Comparison of ENCODE assay signal across 1 cellular context in the genomic region with DNA sequence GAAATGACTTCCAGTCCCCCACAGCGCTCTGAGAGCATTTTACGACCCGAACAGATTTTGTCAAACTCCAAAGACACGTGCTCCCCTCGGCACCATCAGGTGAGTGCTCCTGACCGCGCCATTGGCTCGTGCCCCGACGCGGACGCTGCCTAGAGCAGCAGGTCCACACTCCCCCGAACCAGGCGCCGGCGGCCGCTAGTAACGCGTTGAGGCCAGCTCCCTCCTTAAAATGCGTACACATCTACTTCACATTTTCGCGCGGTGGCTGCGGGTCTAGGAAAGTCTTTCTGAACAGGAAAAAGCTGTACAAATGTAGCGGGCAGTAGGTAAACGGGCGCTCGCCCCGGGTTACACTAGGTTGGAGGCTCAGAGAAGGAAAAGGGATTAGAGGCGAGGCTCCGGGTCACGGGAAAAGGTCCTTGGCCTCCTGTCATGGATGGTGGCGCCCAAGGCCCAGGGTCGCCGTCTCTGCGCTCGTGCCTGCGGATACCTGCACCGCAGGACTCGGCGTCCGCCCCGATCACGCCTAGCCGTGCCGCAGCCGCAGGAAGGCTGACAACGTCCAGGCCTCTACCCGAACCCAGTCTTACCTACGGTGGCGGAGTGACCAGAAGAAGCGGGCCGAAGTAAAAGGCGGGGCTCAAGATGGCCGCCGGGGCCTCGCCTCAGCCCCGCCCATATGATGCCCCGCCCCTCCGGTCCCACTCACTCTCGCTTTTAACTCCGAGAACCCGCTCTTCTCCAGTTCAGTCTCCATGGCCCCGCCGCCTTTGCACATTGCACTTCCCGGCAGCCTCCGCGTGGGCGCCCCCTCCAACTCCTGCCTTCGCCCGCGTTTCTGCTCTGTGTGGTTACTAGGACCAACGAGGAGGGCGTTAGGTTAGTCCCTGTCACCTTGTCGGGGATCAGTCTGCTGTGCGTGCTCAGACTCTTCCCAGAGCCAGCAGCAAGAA.
TF ChIP-seq lines count a peak whose summit lies in the region.

A gene with protein sequence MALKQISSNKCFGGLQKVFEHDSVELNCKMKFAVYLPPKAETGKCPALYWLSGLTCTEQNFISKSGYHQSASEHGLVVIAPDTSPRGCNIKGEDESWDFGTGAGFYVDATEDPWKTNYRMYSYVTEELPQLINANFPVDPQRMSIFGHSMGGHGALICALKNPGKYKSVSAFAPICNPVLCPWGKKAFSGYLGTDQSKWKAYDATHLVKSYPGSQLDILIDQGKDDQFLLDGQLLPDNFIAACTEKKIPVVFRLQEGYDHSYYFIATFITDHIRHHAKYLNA (minus strand): TSS at position 647 of the 953 bp plus-strand sequence. CDS start 5,748 bp downstream, outside the sequence.

TF ChIP-seq in HepG2, 621 proteins besides CTCF, POLR2A, EP300 and RAD21 (continued from another document and continues in another):
- TF ChIP-seq, protein P1, sequence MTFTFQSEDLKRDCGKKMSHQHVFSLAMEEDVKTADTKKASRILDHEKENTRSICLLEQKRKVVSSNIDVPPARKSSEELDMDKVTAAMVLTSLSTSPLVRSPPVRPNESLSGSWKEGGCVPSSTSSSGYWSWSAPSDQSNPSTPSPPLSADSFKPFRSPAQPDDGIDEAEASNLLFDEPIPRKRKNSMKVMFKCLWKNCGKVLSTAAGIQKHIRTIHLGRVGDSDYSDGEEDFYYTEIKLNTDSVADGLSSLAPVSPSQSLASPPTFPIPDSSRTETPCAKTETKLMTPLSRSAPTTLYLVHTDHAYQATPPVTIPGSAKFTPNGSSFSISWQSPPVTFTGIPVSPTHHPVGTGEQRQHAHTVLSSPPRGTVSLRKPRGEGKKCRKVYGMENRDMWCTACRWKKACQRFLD (CRISPR knock-in tag; IDR thresholded peaks at IDR 0.05; ENCODE audit: borderline replicate concordance): 0 out of 2 replicates have a peak, but pooled peaks have one; percentile 50
- TF ChIP-seq ZNF644 (CRISPR knock-in tag; IDR thresholded peaks at IDR 0.05; ENCODE audit: low read depth): no peak
- TF ChIP-seq TRIM24 (CRISPR knock-in tag; IDR thresholded peaks at IDR 0.05): no peak
- peak; percentile 58; the same call in 1 of the 2 replicates for TF ChIP-seq TGIF2 (CRISPR knock-in tag; IDR thresholded peaks at IDR 0.05)
- TF ChIP-seq, protein P2, sequence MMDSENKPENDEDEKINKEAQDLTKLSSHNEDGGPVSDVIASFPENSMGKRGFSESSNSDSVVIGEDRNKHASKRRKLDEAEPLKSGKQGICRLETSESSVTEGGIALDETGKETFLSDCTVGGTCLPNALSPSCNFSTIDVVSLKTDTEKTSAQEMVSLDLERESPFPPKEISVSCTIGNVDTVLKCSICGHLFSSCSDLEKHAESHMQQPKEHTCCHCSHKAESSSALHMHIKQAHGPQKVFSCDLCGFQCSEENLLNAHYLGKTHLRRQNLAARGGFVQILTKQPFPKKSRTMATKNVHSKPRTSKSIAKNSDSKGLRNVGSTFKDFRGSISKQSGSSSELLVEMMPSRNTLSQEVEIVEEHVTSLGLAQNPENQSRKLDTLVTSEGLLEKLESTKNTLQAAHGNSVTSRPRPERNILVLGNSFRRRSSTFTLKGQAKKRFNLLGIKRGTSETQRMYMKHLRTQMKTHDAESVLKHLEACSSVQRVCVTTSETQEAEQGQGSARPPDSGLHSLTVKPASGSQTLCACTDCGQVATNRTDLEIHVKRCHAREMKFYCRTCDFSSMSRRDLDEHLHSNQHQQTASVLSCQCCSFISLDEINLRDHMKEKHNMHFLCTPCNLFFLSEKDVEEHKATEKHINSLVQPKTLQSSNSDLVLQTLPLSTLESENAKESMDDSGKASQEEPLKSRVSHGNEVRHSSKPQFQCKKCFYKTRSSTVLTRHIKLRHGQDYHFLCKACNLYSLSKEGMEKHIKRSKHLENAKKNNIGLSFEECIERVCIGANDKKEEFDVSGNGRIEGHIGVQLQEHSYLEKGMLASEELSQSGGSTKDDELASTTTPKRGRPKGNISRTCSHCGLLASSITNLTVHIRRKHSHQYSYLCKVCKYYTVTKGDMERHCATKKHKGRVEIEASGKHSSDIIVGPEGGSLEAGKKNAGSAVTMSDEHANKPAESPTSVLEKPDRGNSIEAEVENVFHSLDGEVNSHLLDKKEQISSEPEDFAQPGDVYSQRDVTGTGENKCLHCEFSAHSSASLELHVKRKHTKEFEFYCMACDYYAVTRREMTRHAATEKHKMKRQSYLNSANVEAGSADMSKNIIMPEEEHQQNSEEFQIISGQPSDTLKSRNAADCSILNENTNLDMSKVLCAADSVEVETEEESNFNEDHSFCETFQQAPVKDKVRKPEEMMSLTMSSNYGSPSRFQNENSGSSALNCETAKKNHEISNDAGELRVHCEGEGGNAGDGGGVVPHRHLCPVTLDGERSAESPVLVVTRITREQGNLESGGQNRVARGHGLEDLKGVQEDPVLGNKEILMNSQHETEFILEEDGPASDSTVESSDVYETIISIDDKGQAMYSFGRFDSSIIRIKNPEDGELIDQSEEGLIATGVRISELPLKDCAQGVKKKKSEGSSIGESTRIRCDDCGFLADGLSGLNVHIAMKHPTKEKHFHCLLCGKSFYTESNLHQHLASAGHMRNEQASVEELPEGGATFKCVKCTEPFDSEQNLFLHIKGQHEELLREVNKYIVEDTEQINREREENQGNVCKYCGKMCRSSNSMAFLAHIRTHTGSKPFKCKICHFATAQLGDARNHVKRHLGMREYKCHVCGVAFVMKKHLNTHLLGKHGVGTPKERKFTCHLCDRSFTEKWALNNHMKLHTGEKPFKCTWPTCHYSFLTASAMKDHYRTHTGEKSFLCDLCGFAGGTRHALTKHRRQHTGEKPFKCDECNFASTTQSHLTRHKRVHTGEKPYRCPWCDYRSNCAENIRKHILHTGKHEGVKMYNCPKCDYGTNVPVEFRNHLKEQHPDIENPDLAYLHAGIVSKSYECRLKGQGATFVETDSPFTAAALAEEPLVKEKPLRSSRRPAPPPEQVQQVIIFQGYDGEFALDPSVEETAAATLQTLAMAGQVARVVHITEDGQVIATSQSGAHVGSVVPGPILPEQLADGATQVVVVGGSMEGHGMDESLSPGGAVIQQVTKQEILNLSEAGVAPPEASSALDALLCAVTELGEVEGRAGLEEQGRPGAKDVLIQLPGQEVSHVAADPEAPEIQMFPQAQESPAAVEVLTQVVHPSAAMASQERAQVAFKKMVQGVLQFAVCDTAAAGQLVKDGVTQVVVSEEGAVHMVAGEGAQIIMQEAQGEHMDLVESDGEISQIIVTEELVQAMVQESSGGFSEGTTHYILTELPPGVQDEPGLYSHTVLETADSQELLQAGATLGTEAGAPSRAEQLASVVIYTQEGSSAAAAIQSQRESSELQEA (CRISPR knock-in tag; IDR thresholded peaks at IDR 0.05; ENCODE audit: not compliant biosample characterization): peak; percentile 74
- TF ChIP-seq MAZ (IDR thresholded peaks at IDR 0.05; ENCODE audit: borderline replicate concordance, low read depth, low read length): peak; percentile 78
- TF ChIP-seq MAZ (CRISPR knock-in tag; IDR thresholded peaks at IDR 0.05; ENCODE audit: low read depth): no peak; the same call in none of the 2 replicates
- no peak for TF ChIP-seq ETV5 (CRISPR knock-in tag; IDR thresholded peaks at IDR 0.05; ENCODE audit: borderline replicate concordance)
- TF ChIP-seq, protein P3, sequence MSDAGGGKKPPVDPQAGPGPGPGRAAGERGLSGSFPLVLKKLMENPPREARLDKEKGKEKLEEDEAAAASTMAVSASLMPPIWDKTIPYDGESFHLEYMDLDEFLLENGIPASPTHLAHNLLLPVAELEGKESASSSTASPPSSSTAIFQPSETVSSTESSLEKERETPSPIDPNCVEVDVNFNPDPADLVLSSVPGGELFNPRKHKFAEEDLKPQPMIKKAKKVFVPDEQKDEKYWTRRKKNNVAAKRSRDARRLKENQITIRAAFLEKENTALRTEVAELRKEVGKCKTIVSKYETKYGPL (CRISPR knock-in tag; IDR thresholded peaks at IDR 0.05): no peak
- no peak for TF ChIP-seq ZNF468 (CRISPR knock-in tag; IDR thresholded peaks at IDR 0.05)
- no peak for TF ChIP-seq ZFP36 (IDR thresholded peaks at IDR 0.05; ENCODE audit: borderline replicate concordance, low read depth, low read length, partially characterized antibody)
- TF ChIP-seq SIN3A (IDR thresholded peaks at IDR 0.05; ENCODE audit: borderline replicate concordance, low read depth, low read length): 0 out of 2 replicates have a peak, but pooled peaks have one; percentile 15
- peak; percentile 83 for TF ChIP-seq RNF2 (conservative IDR thresholded peaks at IDR 0.05; ENCODE audit: low read depth)
- TF ChIP-seq ZNF10 (CRISPR knock-in tag; IDR thresholded peaks at IDR 0.05; ENCODE audit: borderline replicate concordance, low read depth): no peak
- TF ChIP-seq FOXK2 (IDR thresholded peaks at IDR 0.05): no peak
- TF ChIP-seq ZMYM2 (CRISPR knock-in tag; IDR thresholded peaks at IDR 0.05): no peak; the same call in 1 of the 2 replicates
- TF ChIP-seq ZNF563 (CRISPR knock-in tag; IDR thresholded peaks at IDR 0.05): peak; percentile 83; the same call in 1 of the 2 replicates
- peak; percentile 95 for TF ChIP-seq KDM5B (CRISPR knock-in tag; IDR thresholded peaks at IDR 0.05; ENCODE audit: borderline replicate concordance)
- TF ChIP-seq ZSCAN9 (CRISPR knock-in tag; IDR thresholded peaks at IDR 0.05; ENCODE audit: borderline replicate concordance): no peak; the same call in 1 of the 2 replicates
- TF ChIP-seq RFXANK (CRISPR knock-in tag; IDR thresholded peaks at IDR 0.05): no peak
- TF ChIP-seq, protein P4, sequence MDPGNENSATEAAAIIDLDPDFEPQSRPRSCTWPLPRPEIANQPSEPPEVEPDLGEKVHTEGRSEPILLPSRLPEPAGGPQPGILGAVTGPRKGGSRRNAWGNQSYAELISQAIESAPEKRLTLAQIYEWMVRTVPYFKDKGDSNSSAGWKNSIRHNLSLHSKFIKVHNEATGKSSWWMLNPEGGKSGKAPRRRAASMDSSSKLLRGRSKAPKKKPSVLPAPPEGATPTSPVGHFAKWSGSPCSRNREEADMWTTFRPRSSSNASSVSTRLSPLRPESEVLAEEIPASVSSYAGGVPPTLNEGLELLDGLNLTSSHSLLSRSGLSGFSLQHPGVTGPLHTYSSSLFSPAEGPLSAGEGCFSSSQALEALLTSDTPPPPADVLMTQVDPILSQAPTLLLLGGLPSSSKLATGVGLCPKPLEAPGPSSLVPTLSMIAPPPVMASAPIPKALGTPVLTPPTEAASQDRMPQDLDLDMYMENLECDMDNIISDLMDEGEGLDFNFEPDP (CRISPR knock-in tag; conservative IDR thresholded peaks at IDR 0.05): no peak
- no peak for TF ChIP-seq CEBPG (CRISPR knock-in tag; IDR thresholded peaks at IDR 0.05)
- peak; percentile 56 for TF ChIP-seq SAP130 (CRISPR knock-in tag; IDR thresholded peaks at IDR 0.05; ENCODE audit: low read depth)
- no peak for TF ChIP-seq ZNF558 (CRISPR knock-in tag; IDR thresholded peaks at IDR 0.05; ENCODE audit: borderline replicate concordance)
- TF ChIP-seq, protein P5, sequence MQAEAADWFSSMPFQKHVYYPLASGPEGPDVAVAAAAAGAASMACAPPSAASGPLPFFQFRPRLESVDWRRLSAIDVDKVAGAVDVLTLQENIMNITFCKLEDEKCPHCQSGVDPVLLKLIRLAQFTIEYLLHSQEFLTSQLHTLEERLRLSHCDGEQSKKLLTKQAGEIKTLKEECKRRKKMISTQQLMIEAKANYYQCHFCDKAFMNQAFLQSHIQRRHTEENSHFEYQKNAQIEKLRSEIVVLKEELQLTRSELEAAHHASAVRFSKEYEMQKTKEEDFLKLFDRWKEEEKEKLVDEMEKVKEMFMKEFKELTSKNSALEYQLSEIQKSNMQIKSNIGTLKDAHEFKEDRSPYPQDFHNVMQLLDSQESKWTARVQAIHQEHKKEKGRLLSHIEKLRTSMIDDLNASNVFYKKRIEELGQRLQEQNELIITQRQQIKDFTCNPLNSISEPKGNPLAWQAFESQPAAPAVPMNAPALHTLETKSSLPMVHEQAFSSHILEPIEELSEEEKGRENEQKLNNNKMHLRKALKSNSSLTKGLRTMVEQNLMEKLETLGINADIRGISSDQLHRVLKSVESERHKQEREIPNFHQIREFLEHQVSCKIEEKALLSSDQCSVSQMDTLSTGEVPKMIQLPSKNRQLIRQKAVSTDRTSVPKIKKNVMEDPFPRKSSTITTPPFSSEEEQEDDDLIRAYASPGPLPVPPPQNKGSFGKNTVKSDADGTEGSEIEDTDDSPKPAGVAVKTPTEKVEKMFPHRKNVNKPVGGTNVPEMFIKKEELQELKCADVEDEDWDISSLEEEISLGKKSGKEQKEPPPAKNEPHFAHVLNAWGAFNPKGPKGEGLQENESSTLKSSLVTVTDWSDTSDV (CRISPR knock-in tag; IDR thresholded peaks at IDR 0.05): no peak
- peak; percentile 87; the same call in 1 of the 2 replicates for TF ChIP-seq ZNF253 (CRISPR knock-in tag; IDR thresholded peaks at IDR 0.05; ENCODE audit: borderline replicate concordance)
- TF ChIP-seq PRPF4 (IDR thresholded peaks at IDR 0.05; ENCODE audit: low read depth, low read length, poor library complexity, severe bottlenecking): no peak
- TF ChIP-seq RFX5 (IDR thresholded peaks at IDR 0.05; ENCODE audit: low read depth, low read length): peak; percentile 82
- TF ChIP-seq HMG20A (CRISPR knock-in tag; IDR thresholded peaks at IDR 0.05; ENCODE audit: borderline replicate concordance): no peak
- TF ChIP-seq, protein P6, sequence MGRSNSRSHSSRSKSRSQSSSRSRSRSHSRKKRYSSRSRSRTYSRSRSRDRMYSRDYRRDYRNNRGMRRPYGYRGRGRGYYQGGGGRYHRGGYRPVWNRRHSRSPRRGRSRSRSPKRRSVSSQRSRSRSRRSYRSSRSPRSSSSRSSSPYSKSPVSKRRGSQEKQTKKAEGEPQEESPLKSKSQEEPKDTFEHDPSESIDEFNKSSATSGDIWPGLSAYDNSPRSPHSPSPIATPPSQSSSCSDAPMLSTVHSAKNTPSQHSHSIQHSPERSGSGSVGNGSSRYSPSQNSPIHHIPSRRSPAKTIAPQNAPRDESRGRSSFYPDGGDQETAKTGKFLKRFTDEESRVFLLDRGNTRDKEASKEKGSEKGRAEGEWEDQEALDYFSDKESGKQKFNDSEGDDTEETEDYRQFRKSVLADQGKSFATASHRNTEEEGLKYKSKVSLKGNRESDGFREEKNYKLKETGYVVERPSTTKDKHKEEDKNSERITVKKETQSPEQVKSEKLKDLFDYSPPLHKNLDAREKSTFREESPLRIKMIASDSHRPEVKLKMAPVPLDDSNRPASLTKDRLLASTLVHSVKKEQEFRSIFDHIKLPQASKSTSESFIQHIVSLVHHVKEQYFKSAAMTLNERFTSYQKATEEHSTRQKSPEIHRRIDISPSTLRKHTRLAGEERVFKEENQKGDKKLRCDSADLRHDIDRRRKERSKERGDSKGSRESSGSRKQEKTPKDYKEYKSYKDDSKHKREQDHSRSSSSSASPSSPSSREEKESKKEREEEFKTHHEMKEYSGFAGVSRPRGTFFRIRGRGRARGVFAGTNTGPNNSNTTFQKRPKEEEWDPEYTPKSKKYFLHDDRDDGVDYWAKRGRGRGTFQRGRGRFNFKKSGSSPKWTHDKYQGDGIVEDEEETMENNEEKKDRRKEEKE (IDR thresholded peaks at IDR 0.05): no peak
- TF ChIP-seq, protein P7, sequence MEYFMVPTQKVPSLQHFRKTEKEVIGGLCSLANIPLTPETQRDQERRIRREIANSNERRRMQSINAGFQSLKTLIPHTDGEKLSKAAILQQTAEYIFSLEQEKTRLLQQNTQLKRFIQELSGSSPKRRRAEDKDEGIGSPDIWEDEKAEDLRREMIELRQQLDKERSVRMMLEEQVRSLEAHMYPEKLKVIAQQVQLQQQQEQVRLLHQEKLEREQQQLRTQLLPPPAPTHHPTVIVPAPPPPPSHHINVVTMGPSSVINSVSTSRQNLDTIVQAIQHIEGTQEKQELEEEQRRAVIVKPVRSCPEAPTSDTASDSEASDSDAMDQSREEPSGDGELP (IDR thresholded peaks at IDR 0.05; ENCODE audit: borderline replicate concordance, low read depth): peak; percentile 30; the same call in 1 of the 2 replicates
- TF ChIP-seq KAT7 (CRISPR knock-in tag; IDR thresholded peaks at IDR 0.05; ENCODE audit: borderline replicate concordance): peak; percentile 82
- TF ChIP-seq, protein P8, sequence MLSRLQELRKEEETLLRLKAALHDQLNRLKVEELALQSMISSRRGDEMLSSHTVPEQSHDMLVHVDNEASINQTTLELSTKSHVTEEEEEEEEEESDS (CRISPR knock-in tag; IDR thresholded peaks at IDR 0.05; ENCODE audit: borderline replicate concordance): 0 out of 2 replicates have a peak, but pooled peaks have one; percentile 26
- TF ChIP-seq THAP11 (CRISPR knock-in tag; IDR thresholded peaks at IDR 0.05): peak; percentile 51
- no peak for TF ChIP-seq MLLT10 (CRISPR knock-in tag; IDR thresholded peaks at IDR 0.05)
